ENCODE assay signal across 7 cellular contexts in the genomic region with DNA sequence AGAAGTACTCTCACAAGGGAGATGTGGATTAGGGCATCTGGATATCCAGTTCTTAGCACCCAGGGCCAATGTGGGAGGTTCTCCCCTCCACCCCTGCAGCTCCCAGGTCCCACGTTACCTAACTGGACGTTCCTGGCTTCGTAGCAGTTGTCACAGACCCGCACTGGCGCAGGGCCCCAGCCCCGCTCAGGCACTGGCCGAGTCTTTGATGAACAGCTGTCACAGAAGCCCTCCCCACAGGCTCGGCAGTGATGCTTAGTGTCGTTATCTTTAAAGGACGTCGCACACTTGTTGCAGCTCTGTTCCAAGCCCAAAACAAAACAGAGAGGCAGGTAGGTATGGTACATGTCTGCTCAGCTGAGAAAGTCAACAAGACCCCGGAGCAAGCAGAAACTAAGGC.
"Had no signal": no experiment of that assay in that cellular context is flagged by ENCODE, and none has a peak within 500 bp of the region (broad histone marks: within the 10 kb centered on the region; RNA-seq: fewer than 3 reads in every experiment).

No MANE protein-coding gene starts in this region.

- H3K4me3 ChIP-seq: GM23248, HAP-1 had no signal

- ATAC-seq: HCT116, HepG2 had no signal

- DNase-seq: GM23248, GOT3, H7, KBM-7 had no signal

- H3K9me3 ChIP-seq: HAP-1 had no signal

- H3K4me1 ChIP-seq: HAP-1 had no signal

- FAIRE-seq: HepG2 had no signal

- H3K27ac ChIP-seq: GM23248 had no signal
